Comparison of ENCODE assay signal across 15 cellular contexts in genomic region chr15:25883860-25884259, GRCh38. TPM values are rescaled to one million over a fixed set of nuclear protein-coding genes. Genes with fewer than 3 reads are reported as not detected.
A peak's percentile ranks its signal among the peaks of the same experiment; 100 is the strongest.
DNase-seq lines count a peak whose midpoint lies in the region; ATAC-seq and TF ChIP-seq lines count a peak whose summit lies in the region.
"Had no signal": no experiment of that assay in that cellular context is flagged by ENCODE, and none has a peak within 500 bp of the region (broad histone marks: within the 10 kb centered on the region; RNA-seq: fewer than 3 reads in every experiment).

No MANE protein-coding gene starts in this region.

- H3K9me3 ChIP-seq in SJSA1 (replicated peaks) (no peaks in the 10 kb centered on the region), Karpas-422 (ENCODE audit: low read length) (peaks cover 20% of the 10 kb centered on the region)
- H3K9me3 ChIP-seq: stomach had no signal

- H3K27ac ChIP-seq in SJSA1: peak overlapping the region; percentile 69
- H3K27ac ChIP-seq in Karpas-422 (ENCODE audit: low read length): no peak overlapping the region
- H3K27ac ChIP-seq: stomach, WERI-Rb-1 had no signal

- H3K27me3 ChIP-seq in SJSA1 (replicated peaks) (no peaks in the 10 kb centered on the region), Karpas-422 (ENCODE audit: low read length) (no peaks in the 10 kb centered on the region)
- H3K27me3 ChIP-seq: stomach had no signal

- H3K36me3 ChIP-seq in SJSA1: no peaks in the 10 kb centered on the region
- no peaks in the 10 kb centered on the region for H3K36me3 ChIP-seq in Karpas-422 (ENCODE audit: insufficient read depth, low read length)
- H3K36me3 ChIP-seq: stomach, WERI-Rb-1 had no signal

- no peaks in the 10 kb centered on the region for H4K20me1 ChIP-seq in Karpas-422 (ENCODE audit: insufficient read depth, low read depth, low read length)

- H3K4me1 ChIP-seq in SJSA1 (replicated peaks): peaks cover 43% of the 10 kb centered on the region
- no peaks in the 10 kb centered on the region for H3K4me1 ChIP-seq in Karpas-422 (ENCODE audit: low read length)

- no peak overlapping the region for H3K4me3 ChIP-seq in SJSA1
- no peak overlapping the region for H3K4me3 ChIP-seq in fibroblast of the aortic adventitia (ENCODE audit: low read depth, low read length)
- H3K4me3 ChIP-seq in retinal pigment epithelial cell (ENCODE audit: low read length): no peak overlapping the region
- no peak overlapping the region for H3K4me3 ChIP-seq in Karpas-422 (ENCODE audit: low read length)
- H3K4me3 ChIP-seq: stomach had no signal

- H3K79me2 ChIP-seq in Karpas-422 (ENCODE audit: low read length): no peaks in the 10 kb centered on the region

- no peak overlapping the region for H3K9ac ChIP-seq in Karpas-422 (ENCODE audit: low read length)

- ATAC-seq in GM21723 (IDR thresholded peaks at IDR 0.05; ENCODE audit: unreplicated experiment): no peak
- ATAC-seq in HG03520 (IDR thresholded peaks at IDR 0.05; ENCODE audit: unreplicated experiment): no peak
- ATAC-seq: naive thymus-derived CD8-positive, alpha-beta T cell had no signal

- TF ChIP-seq CTCF in fibroblast of the aortic adventitia (IDR thresholded peaks at IDR 0.05; ENCODE audit: insufficient read depth, low read length) (no peak), retinal pigment epithelial cell (conservative IDR thresholded peaks at IDR 0.05; ENCODE audit: low read depth, low read length) (no peak)

- no peak overlapping the region for H2AFZ ChIP-seq in Karpas-422 (ENCODE audit: low read length)

- no peak overlapping the region for H3K4me2 ChIP-seq in Karpas-422 (ENCODE audit: low read depth, low read length, poor library complexity, severe bottlenecking)

- DNase-seq in Daoy (ENCODE audit: low read depth) (peak; percentile 83), SJSA1 (ENCODE audit: low read depth in 1 of 2, low spot score in 2 of 2) (peak; percentile 72 to 81), fibroblast of the aortic adventitia (ENCODE audit: low read depth) (peak; percentile 89), retinal pigment epithelial cell (ENCODE audit: low read depth) (peak; percentile 92), DMS114 treated with DMSO at 0.1 percent for 48 hours (lab: John Stamatoyannopoulos, UW; ENCODE audit: unreplicated experiment) (no peak), Karpas-422 (no peak)
- DNase-seq: activated naive CD8-positive, alpha-beta T cell treated with anti-CD3 and anti-CD28 coated beads for 36 hours; cortex of kidney; islet precursor cell; Kasumi-1; naive thymus-derived CD8-positive, alpha-beta T cell; stomach; WERI-Rb-1 had no signal

- no peaks in the 10 kb centered on the region for H3K9me2 ChIP-seq in Karpas-422 (replicated peaks; ENCODE audit: insufficient read depth, low read length)

RNA-seq across cellular contexts. Expression of gene ATP10A, which starts 20.7 kb away (rescaled TPM):
- total RNA-seq in Daoy (2014; rRNA removed; shearing (Covaris generic)): 2.5 and 7.5 TPM in 2 replicates
- 18.1 and 31.3 TPM in 2 replicates for total RNA-seq in SJSA1 (2014; rRNA removed; shearing (Covaris generic))
- 4.4 and 5.8 TPM in 2 replicates for total RNA-seq in fibroblast of the aortic adventitia (ENCODE audit: low replicate concordance)
- not detected in 2 replicates for total RNA-seq in Karpas-422 (2014; rRNA removed; shearing (Covaris generic); ENCODE audit: low replicate concordance)

Comparison
In these comparisons a context has a peak if more than half of its experiments do, and no peak if none do; other contexts are left out.
1. DNase-seq: peak in Daoy (single experiment), SJSA1 (2 of 2), fibroblast of the aortic adventitia (single experiment) and retinal pigment epithelial cell (single experiment); none in DMS114 treated with DMSO at 0.1 percent for 48 hours (single experiment) and Karpas-422 (single experiment).